Comparison of ENCODE assay signal across 20 cellular contexts in genomic region chr3:167167491-167167890, GRCh38.
"Had no signal": no experiment of that assay in that cellular context is flagged by ENCODE, and none has a peak within 500 bp of the region (broad histone marks: within the 10 kb centered on the region; RNA-seq: fewer than 3 reads in every experiment).

No MANE protein-coding gene starts in this region.

- H3K36me3 ChIP-seq: prostate gland, sigmoid colon, stomach, thoracic aorta, transverse colon had no signal

- DNase-seq: cortex of kidney; dorsolateral prefrontal cortex; effector CD8-positive, alpha-beta T cell; foreskin melanocyte; islet precursor cell; mesendoderm; naive B cell; nucleus accumbens; retina; sigmoid colon; stimulated activated CD4-positive, alpha-beta T cell treated with anti-CD3 and anti-CD28 coated beads, Interleukin-2, amount 100 ng/mL, for 24 hours; stimulated activated naive CD4-positive, alpha-beta T cell; stomach; substantia nigra; transverse colon had no signal

- H3K9ac ChIP-seq: parathyroid adenoma had no signal

- H3K4me1 ChIP-seq: parathyroid adenoma, prostate gland, transverse colon had no signal

- H3K4me3 ChIP-seq: dorsolateral prefrontal cortex, prostate gland, sigmoid colon, skin epidermis, stomach, thoracic aorta, transverse colon had no signal

- H3K27ac Mint-ChIP-seq: naive B cell had no signal

- H3K27ac ChIP-seq: dorsolateral prefrontal cortex, parathyroid adenoma, prostate gland, sigmoid colon, skin epidermis, stomach, thoracic aorta, transverse colon had no signal

- H3K36me3 Mint-ChIP-seq: naive B cell had no signal

- H3K4me1 Mint-ChIP-seq: central memory CD8-positive, alpha-beta T cell; naive B cell had no signal

- H2AFZ ChIP-seq: parathyroid adenoma had no signal

- H3K79me2 ChIP-seq: parathyroid adenoma had no signal

- H3K27me3 ChIP-seq: dorsolateral prefrontal cortex, sigmoid colon, stomach, transverse colon had no signal

- H3K4me3 Mint-ChIP-seq: central memory CD8-positive, alpha-beta T cell; naive B cell had no signal

- H3K9me3 Mint-ChIP-seq: naive B cell had no signal

- H3K27me3 Mint-ChIP-seq: central memory CD8-positive, alpha-beta T cell; naive B cell had no signal

- H3K9me3 ChIP-seq: prostate gland, sigmoid colon, stomach, thoracic aorta, transverse colon had no signal
